1 cellular context compared by ENCODE assay signal in the genomic region with DNA sequence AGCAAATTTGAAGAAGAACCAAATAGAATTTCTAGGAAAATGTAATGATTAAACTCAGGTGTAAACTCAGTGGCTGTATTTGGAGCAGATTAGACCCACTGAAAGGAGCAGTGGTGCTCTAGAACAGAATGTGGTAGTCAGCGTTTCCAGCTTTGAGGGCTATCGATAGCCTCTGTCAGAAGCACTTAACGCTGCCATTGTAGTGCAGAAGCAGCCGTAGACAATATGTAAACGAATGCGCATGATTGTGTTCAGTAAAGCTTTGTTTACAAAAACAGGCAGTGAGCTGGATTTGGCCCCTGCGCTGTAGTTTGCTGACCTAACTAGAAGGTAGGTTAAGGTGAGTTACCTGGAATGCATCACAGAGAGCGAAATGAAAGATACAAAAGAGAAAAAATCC.
TF ChIP-seq lines count a peak whose summit lies in the region.

No MANE protein-coding gene starts in this region.

TF ChIP-seq in H1, 55 proteins besides CTCF, POLR2A, EP300 and RAD21:
- TF ChIP-seq KDM4A (IDR thresholded peaks at IDR 0.05; ENCODE audit: low read depth, low read length, severe bottlenecking) (no peak), CHD2 (IDR thresholded peaks at IDR 0.05; ENCODE audit: low read length) (no peak), NANOG (IDR thresholded peaks at IDR 0.05; ENCODE audit: insufficient read depth, low read depth, low read length, poor library complexity, severe bottlenecking) (peak; percentile 87)
TF ChIP-seq in H1: peak in this region for 1.
